ENCODE assay signal across 24 cellular contexts in genomic region chr14:100594625-100594951, GRCh38. TPM values are rescaled to one million over a fixed set of nuclear protein-coding genes. Genes with fewer than 3 reads are reported as not detected.
DNase-seq lines count a peak whose midpoint lies in the region; ATAC-seq, FAIRE-seq and TF ChIP-seq lines count a peak whose summit lies in the region.
"Had no signal": no experiment of that assay in that cellular context is flagged by ENCODE, and none has a peak within 500 bp of the region (broad histone marks: within the 10 kb centered on the region; RNA-seq: fewer than 3 reads in every experiment).

No MANE protein-coding gene starts in this region.

- no peaks in the 10 kb centered on the region for H3K9me3 ChIP-seq in CD8-positive, alpha-beta T cell (ENCODE audit: low read length)
- no peaks in the 10 kb centered on the region for H3K9me3 ChIP-seq in kidney (ENCODE audit: control insufficient read depth in 1 of 2, low read length in 2 of 2)
- H3K9me3 ChIP-seq: BE2C had no signal

- no peaks in the 10 kb centered on the region for H3K4me1 ChIP-seq in CD8-positive, alpha-beta T cell (ENCODE audit: insufficient read depth, low read length)
- H3K4me1 ChIP-seq in kidney (ENCODE audit: control insufficient read depth in 1 of 2, insufficient read depth in 1 of 2, low read depth in 1 of 2, low read length in 2 of 2), result no peaks in the 10 kb centered on the region
- H3K4me1 ChIP-seq: BE2C had no signal

- no peak overlapping the region for H3K4me3 ChIP-seq in CD8-positive, alpha-beta T cell (ENCODE audit: low read depth, low read length)
- H3K4me3 ChIP-seq in kidney (ENCODE audit: low read length in 2 of 2), result no peak overlapping the region

- H3K27me3 ChIP-seq in CD8-positive, alpha-beta T cell (ENCODE audit: insufficient read depth, low read length), result peaks cover 2% of the 10 kb centered on the region
- H3K27me3 ChIP-seq: BE2C had no signal

- H3K27ac ChIP-seq in CD8-positive, alpha-beta T cell (ENCODE audit: low read depth, low read length), result no peak overlapping the region
- no peak overlapping the region for H3K27ac ChIP-seq in kidney (ENCODE audit: low read depth in 2 of 2, low read length in 2 of 2)

- no peak overlapping the region for H3K9ac ChIP-seq in kidney (ENCODE audit: low read length in 2 of 2)

- CTCF ChIA-PET in CD8-positive, alpha-beta T cell (lab: Charles Lee), result no interaction called here

- H3K4me1 Mint-ChIP-seq in CD8-positive, alpha-beta T cell (ENCODE audit: low read depth), result no peaks in the 10 kb centered on the region
- H3K4me1 Mint-ChIP-seq in endothelial cell (ENCODE audit: unreplicated experiment), result no peaks in the 10 kb centered on the region

- intact Hi-C loops in CD8-positive, alpha-beta T cell (cut with DNase I, micrococcal nuclease), result no loop called here
- intact Hi-C loops in kidney (cut with DNase I), result no loop called here

- H3K4me3 Mint-ChIP-seq in CD8-positive, alpha-beta T cell, result no peak overlapping the region
- no peak overlapping the region for H3K4me3 Mint-ChIP-seq in endothelial cell (ENCODE audit: unreplicated experiment)

- POLR2A ChIA-PET in CD8-positive, alpha-beta T cell (lab: Charles Lee), result no interaction called here

- no peaks in the 10 kb centered on the region for H3K9me3 Mint-ChIP-seq in CD8-positive, alpha-beta T cell
- H3K9me3 Mint-ChIP-seq in endothelial cell (ENCODE audit: unreplicated experiment), result no peaks in the 10 kb centered on the region

- no peaks in the 10 kb centered on the region for H3K36me3 Mint-ChIP-seq in CD8-positive, alpha-beta T cell
- H3K36me3 Mint-ChIP-seq in endothelial cell (ENCODE audit: low read depth, unreplicated experiment), result peaks cover 4% of the 10 kb centered on the region

- H3K36me3 ChIP-seq in CD8-positive, alpha-beta T cell (ENCODE audit: insufficient read depth, low read length), result no peaks in the 10 kb centered on the region
- H3K36me3 ChIP-seq in kidney (ENCODE audit: control insufficient read depth in 1 of 2, insufficient read depth in 2 of 2, low read length in 2 of 2), result no peaks in the 10 kb centered on the region
- H3K36me3 ChIP-seq: BE2C had no signal

- H3K27me3 Mint-ChIP-seq in CD8-positive, alpha-beta T cell (ENCODE audit: low read depth), result peaks cover 17% of the 10 kb centered on the region
- H3K27me3 Mint-ChIP-seq in endothelial cell (ENCODE audit: unreplicated experiment), result peaks cover 6% of the 10 kb centered on the region

- no peak for TF ChIP-seq CTCF in CD8-positive, alpha-beta T cell (IDR thresholded peaks at IDR 0.05)
- TF ChIP-seq CTCF in kidney (IDR thresholded peaks at IDR 0.05; ENCODE audit: borderline replicate concordance, extremely low read depth, insufficient read depth) (no peak), endothelial cell (IDR thresholded peaks at IDR 0.05; ENCODE audit: unreplicated experiment) (no peak)

- peak; percentile 14 for DNase-seq in activated effector memory CD4-positive, alpha-beta T cell treated with anti-CD3 and anti-CD28 coated beads, Interleukin-2, amount 50 U/mL, for 16 hours
- DNase-seq in activated effector memory CD4-positive, alpha-beta T cell treated with Interleukin-2 at 50 U/mL for 16 hours, result no peak
- DNase-seq in CD8-positive, alpha-beta T cell, result no peak
- DNase-seq in kidney (peak; percentile 58), retina (peak; percentile 3), NCI-H2227 treated with DMSO at 0.1 percent for 48 hours (lab: John Stamatoyannopoulos, UW) (no peak), endothelial cell (ENCODE audit: low spot score) (no peak), cortex of kidney (lab: John Stamatoyannopoulos, UW) (no peak)
- DNase-seq: 8988T, ACHN, DMS153, DND-41, Karpas-422, NCI-H1092, NCI-H1417 treated with DMSO at 0.1 percent for 48 hours, NCI-H1694 treated with DMSO at 0.1 percent for 48 hours, NCI-H2081, NCI-H226, NCI-H510A, NCI-H69, RPMI8226, SHP77 treated with DMSO at 0.1 percent for 48 hours had no signal

- peak overlapping the region; percentile 45 for H3K27ac Mint-ChIP-seq in CD8-positive, alpha-beta T cell
- H3K27ac Mint-ChIP-seq in endothelial cell (ENCODE audit: unreplicated experiment), result no peak overlapping the region

- no peak for FAIRE-seq in kidney (lab: Jason Lieb, UNC)
- FAIRE-seq: H54 had no signal

- ATAC-seq in CD8-positive, alpha-beta T cell, result no peak

RNA-seq across cellular contexts. Expression of gene BEGAIN, which starts 7.4 kb away (rescaled TPM):
- total RNA-seq in CD8-positive, alpha-beta T cell, result 1 to 10 TPM in 1 of 2 experiments, under 1 TPM in 1; 0.61 to 1.9 TPM
- total RNA-seq in kidney, result 1.4 TPM
- polyA plus RNA-seq in kidney (ENCODE audit: insufficient read depth, low read depth, low replicate concordance), result 0.52 TPM
- total RNA-seq in endothelial cell (ENCODE audit: unreplicated experiment), result 1.6 TPM

Comparison
In these comparisons a context has a peak if more than half of its experiments do, and no peak if none do; other contexts are left out.
1. DNase-seq: peak in activated effector memory CD4-positive, alpha-beta T cell treated with anti-CD3 and anti-CD28 coated beads, Interleukin-2, amount 50 U/mL, for 16 hours (single experiment), kidney (single experiment) and retina (single experiment); none in activated effector memory CD4-positive, alpha-beta T cell treated with Interleukin-2 at 50 U/mL for 16 hours (single experiment), CD8-positive, alpha-beta T cell (0 of 7), NCI-H2227 treated with DMSO at 0.1 percent for 48 hours (single experiment), endothelial cell (single experiment) and cortex of kidney (single experiment).